ENCODE assay signal across 12 cellular contexts in the genomic region with DNA sequence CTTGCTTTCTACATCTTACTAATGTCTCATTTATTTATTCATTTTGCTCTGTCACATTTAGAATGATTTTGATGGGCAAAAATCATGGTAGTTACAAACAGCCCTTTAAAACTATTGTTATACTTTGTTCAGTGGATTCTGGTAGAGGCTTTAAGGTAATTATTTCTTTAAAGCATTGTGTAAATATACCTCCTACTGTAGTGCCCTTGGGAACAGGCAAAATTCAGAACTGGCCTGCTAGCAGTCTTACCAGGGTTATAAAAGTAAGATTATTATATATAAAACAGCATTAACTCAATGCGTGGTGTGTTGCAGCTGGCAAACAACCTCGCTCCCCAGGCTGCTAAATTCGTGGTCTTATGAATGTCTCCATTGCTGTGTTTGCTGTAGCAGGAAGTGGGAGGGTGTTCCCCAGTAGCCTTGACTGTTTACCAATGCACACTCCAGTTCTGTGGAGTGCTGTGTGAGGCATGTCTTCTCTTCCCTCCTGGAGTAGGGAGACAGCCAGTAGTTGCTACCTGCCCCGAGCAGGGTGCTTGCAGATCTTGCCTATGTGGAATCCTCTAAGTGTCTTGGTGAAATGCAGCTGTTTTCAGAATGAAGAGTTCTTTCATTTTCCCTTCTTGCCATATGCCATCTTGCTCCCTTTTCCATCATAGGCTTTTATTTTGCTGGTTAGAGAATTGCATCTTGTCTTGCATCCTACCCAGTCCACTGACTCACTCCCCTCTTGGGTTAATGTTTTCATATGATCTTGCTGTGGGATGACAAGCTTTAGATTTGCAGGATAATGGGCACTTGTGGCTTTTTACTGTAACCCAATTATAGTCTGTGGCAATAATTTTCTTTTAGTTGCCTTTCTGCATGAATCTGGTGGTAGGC.
DNase-seq lines count a peak whose midpoint lies in the region; ATAC-seq and TF ChIP-seq lines count a peak whose summit lies in the region.
"Had no signal": no experiment of that assay in that cellular context is flagged by ENCODE, and none has a peak within 500 bp of the region (broad histone marks: within the 10 kb centered on the region; RNA-seq: fewer than 3 reads in every experiment).

No MANE protein-coding gene starts in this region.

- DNase-seq in stimulated activated CD4-positive, alpha-beta T cell treated with anti-CD3 and anti-CD28 coated beads, Interleukin-4, amount 100 ng/mL, for 24 hours: peak; percentile 22
- DNase-seq in stimulated activated CD4-positive, alpha-beta T cell treated with anti-CD3 and anti-CD28 coated beads, Interleukin-4, amount 100 ng/mL, for 4 hours: no peak
- DNase-seq in SK-N-MC (ENCODE audit: low read depth, low spot score) (no peak), foreskin melanocyte (peak; percentile 48), RWPE1 (ENCODE audit: low spot score) (no peak), NCI-H82 (lab: John Stamatoyannopoulos, UW) (no peak)
- DNase-seq: NCI-H146; stimulated activated CD4-positive, alpha-beta T cell treated with anti-CD3 and anti-CD28 coated beads, Interleukin-1b, Interleukin-23, amount 100 ng/mL, for 48 hours; SW 1271; trophoblast cell had no signal

- H3K27ac ChIP-seq in SK-N-MC (no peak overlapping the region), RWPE1 (no peak overlapping the region)

- peak overlapping the region; percentile 21 for H3K9ac ChIP-seq in SK-N-MC (ENCODE audit: insufficient read length)

- no peak for ATAC-seq in HG03354 (IDR thresholded peaks at IDR 0.05; ENCODE audit: poor library complexity, severe bottlenecking, unreplicated experiment)
- ATAC-seq in HG02759 (IDR thresholded peaks at IDR 0.05; ENCODE audit: unreplicated experiment): no peak

- POLR2A ChIA-PET in RWPE1 (lab: Yijun Ruan, JAX; ENCODE audit: low non-redundant PET): no interaction called here

- H3K36me3 ChIP-seq in SK-N-MC (ENCODE audit: insufficient read depth, low read length): peaks cover 40% of the 10 kb centered on the region

- no peak overlapping the region for H3K4me3 ChIP-seq in SK-N-MC

- no peaks in the 10 kb centered on the region for H3K9me3 ChIP-seq in SK-N-MC (ENCODE audit: low read depth, low read length)

- CTCF ChIA-PET in RWPE1 (lab: Yijun Ruan, JAX): interaction anchor here (0.6 kb wide), 1 partner anchor 1441 kb away, joined by 4 read pairs; no protein-coding TSS in a partner anchor

- no peak for TF ChIP-seq CTCF in RWPE1 (conservative IDR thresholded peaks at IDR 0.05; ENCODE audit: low read depth)

Comparison
In these comparisons a context has a peak if more than half of its experiments do, and no peak if none do; other contexts are left out.
1. DNase-seq: peak in stimulated activated CD4-positive, alpha-beta T cell treated with anti-CD3 and anti-CD28 coated beads, Interleukin-4, amount 100 ng/mL, for 24 hours (single experiment) and foreskin melanocyte (single experiment); none in stimulated activated CD4-positive, alpha-beta T cell treated with anti-CD3 and anti-CD28 coated beads, Interleukin-4, amount 100 ng/mL, for 4 hours (0 of 2), SK-N-MC (single experiment), RWPE1 (single experiment) and NCI-H82 (single experiment).